In genomic region chr12:10722905-10723866, GRCh38 we compare ENCODE assay signal across 8 cellular contexts. TPM values are rescaled to one million over a fixed set of nuclear protein-coding genes. Genes with fewer than 3 reads are reported as not detected.
A peak's percentile ranks its signal among the peaks of the same experiment; 100 is the strongest.
DNase-seq lines count a peak whose midpoint lies in the region; ATAC-seq, FAIRE-seq and TF ChIP-seq lines count a peak whose summit lies in the region.

YBX3 (minus strand) TSS chr12:10723323; CDS start chr12:10723111, 212 bp downstream.

- TF ChIP-seq CTCF in D721Med (IDR thresholded peaks at IDR 0.05; ENCODE audit: insufficient read depth, missing control alignments) (no peak), astrocyte of the spinal cord (IDR thresholded peaks at IDR 0.05; ENCODE audit: low read depth, low read length) (no peak)

- in situ Hi-C loops in astrocyte of the spinal cord (cut with HindIII; ENCODE audit: low sequenced_read_pairs): no loop called here

- peak; percentile 46 for DNase-seq in D721Med (ENCODE audit: insufficient read length, low spot score)
- DNase-seq in T-cell: peak in 28 of 34 experiments; percentile 6 to 49 (median 28)
- DNase-seq in astrocyte of the spinal cord (ENCODE audit: low read depth, low spot score): peak; percentile 87
- DNase-seq in hippocampal formation (lab: John Stamatoyannopoulos, UW): peak; percentile 22 to 25
- DNase-seq in renal cortical epithelial cell (ENCODE audit: low read depth): peak; percentile 56
- no peak for DNase-seq in effector CD4-positive, alpha-beta T cell

- peak within 1 kb of the TSS; percentile 88 to 90 (median 88) for H3K4me3 Mint-ChIP-seq in T-cell

- POLR2A ChIA-PET in T-cell (lab: Charles Lee): no interaction called here

- WGBS in HUES64: under 1% methylated on average over 90 of the region's 97 CpGs

- peaks cover 37% of the 10 kb centered on the region for H3K4me1 ChIP-seq in HUES64 (ENCODE audit: insufficient read depth, low read length)

- peak within 1 kb of the TSS; percentile 77; the same call in 1 of the 2 replicates for H3K27ac ChIP-seq in HUES64 (ENCODE audit: low read depth, low read length)

- peak within 1 kb of the TSS; percentile 79 for H3K9ac ChIP-seq in HUES64 (ENCODE audit: low read depth, low read length)

- ATAC-seq in GM21423 (IDR thresholded peaks at IDR 0.05; ENCODE audit: unreplicated experiment): peak; percentile 38
- peak; percentile 30 to 54 (median 53) for ATAC-seq in T-cell (replicated peaks in 1 of 4)

- FAIRE-seq in D721Med (lab: Jason Lieb, UNC): no peak

- H3K9me3 ChIP-seq in HUES64 (ENCODE audit: insufficient read depth, low read depth, low read length): no peaks in the 10 kb centered on the region

- no peaks in the 10 kb centered on the region for H3K9me3 Mint-ChIP-seq in T-cell

- H3K4me1 Mint-ChIP-seq in T-cell: peaks cover 24 to 30% (median 27%) of the 10 kb centered on the region in 3 donors

- H3K36me3 ChIP-seq in HUES64 (ENCODE audit: insufficient read depth, low read length): peaks cover 5% of the 10 kb centered on the region; the same call in 1 of the 2 replicates

- H3K27ac Mint-ChIP-seq in T-cell: peak within 1 kb of the TSS; percentile 63 to 80

- H3K27me3 Mint-ChIP-seq in T-cell: peaks cover 28 to 55% of the 10 kb centered on the region in 2 donors

- no peaks in the 10 kb centered on the region for H3K36me3 Mint-ChIP-seq in T-cell

- peaks cover 28% of the 10 kb centered on the region for H3K27me3 ChIP-seq in HUES64 (ENCODE audit: insufficient read depth, low read length)

- H3K4me3 ChIP-seq in HUES64 (ENCODE audit: low read length) (peak within 1 kb of the TSS; percentile 84), astrocyte of the spinal cord (ENCODE audit: low read depth, low read length) (peak within 1 kb of the TSS; percentile 98)

- CTCF ChIA-PET in T-cell (lab: Charles Lee): interaction anchor here in 1 of 2 donors (1.8 kb wide), 1 partner anchor 27 kb away, joined by 8 read pairs; no protein-coding TSS in a partner anchor

RNA-seq across cellular contexts. Expression of gene YBX3, which starts in this region (rescaled TPM):
- 201 TPM for polyA plus RNA-seq in HUES64 (2013, experiment 1 of 2)
- 220 TPM for polyA plus RNA-seq in HUES64 (2013, experiment 2 of 2)
- total RNA-seq in T-cell (100 to 1,000 TPM in 1 of 5 donors, 10 to 100 TPM in 4; 14.8 to 101 (median 44.2) TPM), renal cortical epithelial cell (67.6 and 163 TPM in 2 replicates)
